ENCODE assay signal across 2 cellular contexts in the genomic region with DNA sequence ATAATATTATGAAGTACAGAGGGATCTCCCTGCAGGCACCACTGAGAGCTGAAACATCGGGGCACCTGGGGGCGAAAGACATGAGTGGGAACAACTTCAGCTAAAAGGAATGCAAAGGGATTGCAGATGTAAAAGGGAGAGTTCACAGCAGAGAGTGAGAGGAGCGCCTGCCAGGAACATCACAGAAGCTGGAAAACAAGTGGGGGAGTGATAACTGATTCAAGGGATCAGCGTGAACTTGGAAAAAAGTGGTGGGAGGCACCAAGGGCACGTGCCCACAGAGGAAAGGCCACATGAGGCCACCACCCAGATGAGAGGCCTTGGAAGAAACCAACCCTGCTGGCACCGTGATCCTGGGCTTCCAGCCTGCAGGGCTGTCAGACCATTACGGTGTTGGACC. TPM values are rescaled to one million over a fixed set of nuclear protein-coding genes. Genes with fewer than 3 reads are reported as not detected.
"Had no signal": no experiment of that assay in that cellular context is flagged by ENCODE, and none has a peak within 500 bp of the region (broad histone marks: within the 10 kb centered on the region; RNA-seq: fewer than 3 reads in every experiment).

No MANE protein-coding gene starts in this region.

RNA-seq across cellular contexts. Expression of a gene that starts 31.8 kb away (rescaled TPM):
- total RNA-seq: G401, GM12878 had no signal
